9 cellular contexts compared by ENCODE assay signal in the genomic region with DNA sequence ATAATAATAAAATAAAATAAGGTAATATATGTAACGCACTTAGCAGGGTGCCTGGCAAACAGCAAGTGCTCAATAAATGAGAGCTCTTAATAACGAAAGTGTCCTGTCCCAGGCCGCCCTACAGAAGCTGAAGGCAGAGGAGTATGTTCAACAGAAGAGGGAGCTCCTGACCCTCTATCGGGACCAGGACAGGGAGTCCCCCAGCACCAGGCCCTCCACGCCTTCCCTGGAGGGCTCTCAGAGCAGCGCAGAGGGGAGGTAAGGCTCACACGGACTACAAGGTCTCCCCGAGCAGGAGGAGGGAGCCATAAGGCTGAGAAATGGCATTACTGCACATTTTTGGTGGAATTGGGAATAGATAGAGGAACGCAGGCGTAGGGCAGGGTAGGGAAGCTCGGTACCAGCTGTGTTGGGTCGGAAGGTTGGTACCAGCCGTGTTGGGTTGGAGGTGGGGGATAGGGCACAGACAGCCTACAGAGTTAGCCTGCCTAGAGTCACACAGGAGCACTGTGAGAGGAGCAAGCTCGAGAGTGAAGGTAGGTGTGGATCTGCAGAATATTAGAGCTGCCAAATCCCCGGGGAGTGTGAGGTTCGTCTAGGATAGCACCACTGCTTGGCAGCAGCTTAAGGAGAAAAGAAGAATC. TPM values are rescaled to one million over a fixed set of nuclear protein-coding genes. Genes with fewer than 3 reads are reported as not detected.
DNase-seq lines count a peak whose midpoint lies in the region; ATAC-seq, FAIRE-seq and TF ChIP-seq lines count a peak whose summit lies in the region.
"Had no signal": no experiment of that assay in that cellular context is flagged by ENCODE, and none has a peak within 500 bp of the region (broad histone marks: within the 10 kb centered on the region; RNA-seq: fewer than 3 reads in every experiment).

No MANE protein-coding gene starts in this region.

- POLR2A ChIA-PET in activated CD4-positive, alpha-beta memory T cell treated with anti-CD3 and anti-CD28 coated beads for 36 hours (lab: Charles Lee) = interaction anchor here (1.1 to 1.2 kb wide), 2 partner anchors 19 to 37 kb away, joined by 3 to 5 read pairs; no protein-coding TSS in a partner anchor

- peaks cover 5% of the 10 kb centered on the region; the same call in 1 of the 2 replicates for H3K79me2 ChIP-seq in MM.1S (ENCODE audit: low read length)

- TF ChIP-seq CTCF in D721Med (IDR thresholded peaks at IDR 0.05; ENCODE audit: insufficient read depth, missing control alignments) = peak; percentile 49
- peak; percentile 16 for TF ChIP-seq CTCF in MM.1S (IDR thresholded peaks at IDR 0.05; ENCODE audit: low read length)
- TF ChIP-seq CTCF in astrocyte of the spinal cord (IDR thresholded peaks at IDR 0.05; ENCODE audit: low read depth, low read length) = peak; percentile 46
- TF ChIP-seq CTCF in transverse colon (IDR thresholded peaks at IDR 0.05) = peak; percentile 32 to 50 (median 42)

- intact Hi-C loops in transverse colon (cut with DNase I; ENCODE audit: low total_unique reads) = loop anchor here (10.0 kb wide), 1 partner anchor 208 kb away; a partner anchor contains a TSS
- intact Hi-C loops in activated CD4-positive, alpha-beta memory T cell treated with anti-CD3 and anti-CD28 coated beads for 36 hours (cut with micrococcal nuclease) = no loop called here

- H2AFZ ChIP-seq in MM.1S (ENCODE audit: low read length) = no peak overlapping the region

- H3K9ac ChIP-seq in MM.1S (ENCODE audit: low read length) = no peak overlapping the region

- 53 to 64% methylated on average over 3 to 16 of the region's 16 CpGs for WGBS in transverse colon (ENCODE audit: low coverage in 1 of 2), 2 donors

- H3K27me3 Mint-ChIP-seq in activated CD4-positive, alpha-beta memory T cell treated with anti-CD3 and anti-CD28 coated beads for 36 hours = no peaks in the 10 kb centered on the region

- no peak overlapping the region for H3K4me3 ChIP-seq in MM.1S (ENCODE audit: low read length)
- no peak overlapping the region for H3K4me3 ChIP-seq in astrocyte of the spinal cord (ENCODE audit: low read depth, low read length)
- H3K4me3 ChIP-seq in transverse colon = no peak overlapping the region

- TF ChIP-seq EP300 in transverse colon (IDR thresholded peaks at IDR 0.05; ENCODE audit: low read depth) = no peak

- peak; percentile 29 for TF ChIP-seq POLR2A in transverse colon (IDR thresholded peaks at IDR 0.05)

- FAIRE-seq in D721Med (lab: Jason Lieb, UNC) = no peak

- H3K4me1 Mint-ChIP-seq in activated CD4-positive, alpha-beta memory T cell treated with anti-CD3 and anti-CD28 coated beads for 36 hours (ENCODE audit: low read depth) = peaks cover 31% of the 10 kb centered on the region

- H3K9me3 Mint-ChIP-seq in activated CD4-positive, alpha-beta memory T cell treated with anti-CD3 and anti-CD28 coated beads for 36 hours = no peaks in the 10 kb centered on the region
- H3K9me3 Mint-ChIP-seq: memory B cell had no signal

- CTCF ChIA-PET in activated CD4-positive, alpha-beta memory T cell treated with anti-CD3 and anti-CD28 coated beads for 36 hours (lab: Charles Lee) = interaction anchor here (0.8 to 2.0 kb wide), 7 partner anchors 10 to 139 kb away, joined by 3 to 9 read pairs (median 7); no protein-coding TSS in a partner anchor

- H3K4me1 ChIP-seq in MM.1S (ENCODE audit: low read length) (peaks cover 32% of the 10 kb centered on the region), transverse colon (peaks cover 12 to 65% (median 40%) of the 10 kb centered on the region in 4 donors)

- no peaks in the 10 kb centered on the region for H4K20me1 ChIP-seq in MM.1S (ENCODE audit: insufficient read depth, low read length)

- no peak overlapping the region for H3K27ac ChIP-seq in MM.1S (ENCODE audit: low read length)
- peak overlapping the region; percentile 54 to 85 (median 72) for H3K27ac ChIP-seq in transverse colon

- no peaks in the 10 kb centered on the region for H3K27me3 ChIP-seq in MM.1S (replicated peaks; ENCODE audit: insufficient read depth, low read length)
- no peaks in the 10 kb centered on the region for H3K27me3 ChIP-seq in transverse colon

- H3K36me3 ChIP-seq in MM.1S (replicated peaks; ENCODE audit: insufficient read depth, low read length) (peaks cover 9% of the 10 kb centered on the region; the same call in 1 of the 2 replicates), transverse colon (peaks cover 0 to 32% (median 12%) of the 10 kb centered on the region in 4 donors)

- H3K36me3 Mint-ChIP-seq in activated CD4-positive, alpha-beta memory T cell treated with anti-CD3 and anti-CD28 coated beads for 36 hours = peaks cover 17% of the 10 kb centered on the region
- H3K36me3 Mint-ChIP-seq: memory B cell had no signal

- H3K27ac Mint-ChIP-seq in activated CD4-positive, alpha-beta memory T cell treated with anti-CD3 and anti-CD28 coated beads for 36 hours = no peak overlapping the region
- H3K27ac Mint-ChIP-seq: memory B cell had no signal

- no peaks in the 10 kb centered on the region for H3K9me2 ChIP-seq in MM.1S (replicated peaks; ENCODE audit: insufficient read depth, low read length)

- H3K9me3 ChIP-seq in MM.1S (replicated peaks; ENCODE audit: insufficient read depth, low read length) = no peaks in the 10 kb centered on the region
- H3K9me3 ChIP-seq in transverse colon = no peaks in the 10 kb centered on the region

- H3F3A ChIP-seq in MM.1S (ENCODE audit: insufficient read depth, low read length) = peaks cover 9% of the 10 kb centered on the region

- DNase-seq in D721Med (ENCODE audit: insufficient read length, low spot score) = no peak
- DNase-seq in MM.1S = no peak
- DNase-seq in astrocyte of the spinal cord (ENCODE audit: low read depth, low spot score) = peak; percentile 59
- DNase-seq in kidney glomerular epithelial cell (lab: John Stamatoyannopoulos, UW) = peak; percentile 9
- peak; percentile 54 for DNase-seq in transverse colon
- DNase-seq in activated CD4-positive, alpha-beta memory T cell treated with anti-CD3 and anti-CD28 coated beads for 36 hours = no peak

- in situ Hi-C loops in astrocyte of the spinal cord (cut with HindIII; ENCODE audit: low sequenced_read_pairs) (no loop called here), transverse colon (cut with MboI; ENCODE audit: low pct_ligation_motif_present in 1 of 4, low pct_unique_long_range_greater_than_20kb in 1 of 4, low sequenced_read_pairs in 3 of 4) (loop anchor here in 2 of 4 donors (25.0 kb wide), 2 partner anchors 136 to 211 kb away; a partner anchor contains a TSS)

- no peak overlapping the region for H3K4me2 ChIP-seq in MM.1S (ENCODE audit: low read depth, low read length)

- H3K4me3 Mint-ChIP-seq in activated CD4-positive, alpha-beta memory T cell treated with anti-CD3 and anti-CD28 coated beads for 36 hours = no peak overlapping the region
- H3K4me3 Mint-ChIP-seq: memory B cell had no signal

- ATAC-seq in HG02642 (IDR thresholded peaks at IDR 0.05; ENCODE audit: poor library complexity, unreplicated experiment) (no peak), HG03025 (IDR thresholded peaks at IDR 0.05; ENCODE audit: low FRiP score, unreplicated experiment) (no peak)

RNA-seq across cellular contexts. Expression of a gene that starts 15.4 kb away (rescaled TPM):
- total RNA-seq in transverse colon = 100 to 1,000 TPM; 229 to 317 (median 258) TPM
- 10 to 100 TPM; 47.5 to 49.6 TPM for total RNA-seq in activated CD4-positive, alpha-beta memory T cell treated with anti-CD3 and anti-CD28 coated beads for 36 hours

RNA-seq across cellular contexts. Expression of a gene that starts 16.0 kb away (rescaled TPM):
- 100 to 1,000 TPM; 142 to 373 (median 198) TPM for total RNA-seq in transverse colon
- total RNA-seq in activated CD4-positive, alpha-beta memory T cell treated with anti-CD3 and anti-CD28 coated beads for 36 hours = not detected

RNA-seq across cellular contexts. Expression of a gene that starts 48.9 kb away (rescaled TPM):
- total RNA-seq in transverse colon = 100 to 1,000 TPM; 151 to 757 (median 502) TPM
- total RNA-seq in activated CD4-positive, alpha-beta memory T cell treated with anti-CD3 and anti-CD28 coated beads for 36 hours = under 1 TPM; 0.17 to 0.26 TPM

RNA-seq across cellular contexts. Expression of a gene that starts 57.5 kb away (rescaled TPM):
- total RNA-seq in transverse colon = 100 to 1,000 TPM; 148 to 367 (median 208) TPM
- total RNA-seq in activated CD4-positive, alpha-beta memory T cell treated with anti-CD3 and anti-CD28 coated beads for 36 hours = 1 to 10 TPM; 1.5 to 1.9 TPM

Comparison
In these comparisons a context has a peak if more than half of its experiments do, and no peak if none do; other contexts are left out.
1. DNase-seq: peak in astrocyte of the spinal cord (single experiment), kidney glomerular epithelial cell (single experiment) and transverse colon (single experiment); none in D721Med (single experiment), MM.1S (single experiment) and activated CD4-positive, alpha-beta memory T cell treated with anti-CD3 and anti-CD28 coated beads for 36 hours (single experiment).
2. RNA of a gene that starts 15.4 kb away (total RNA-seq): 229 to 317 TPM in transverse colon; 47.5 to 49.6 TPM in activated CD4-positive, alpha-beta memory T cell treated with anti-CD3 and anti-CD28 coated beads for 36 hours; every median in the first group is over 4 times any median in the second.
3. RNA of a gene that starts 16.0 kb away (total RNA-seq): 142 to 373 TPM in transverse colon; not detected in activated CD4-positive, alpha-beta memory T cell treated with anti-CD3 and anti-CD28 coated beads for 36 hours; every median in the first group is over 100 times any median in the second.
4. RNA of a gene that starts 48.9 kb away (total RNA-seq): 151 to 757 TPM in transverse colon; 0.17 to 0.26 TPM in activated CD4-positive, alpha-beta memory T cell treated with anti-CD3 and anti-CD28 coated beads for 36 hours; every median in the first group is over 100 times any median in the second.
5. Peak in every context shown above with its lines, with median percentiles within 50 percentile points of each other: CTCF ChIP-seq.